13 cellular contexts compared by ENCODE assay signal in genomic region chr21:15159382-15160020, GRCh38.
DNase-seq lines count a peak whose midpoint lies in the region; ATAC-seq and TF ChIP-seq lines count a peak whose summit lies in the region.
"Had no signal": no experiment of that assay in that cellular context is flagged by ENCODE, and none has a peak within 500 bp of the region (broad histone marks: within the 10 kb centered on the region; RNA-seq: fewer than 3 reads in every experiment).

No MANE protein-coding gene starts in this region.

- H3K79me2 ChIP-seq in MM.1S (ENCODE audit: low read length), result no peaks in the 10 kb centered on the region

- H4K20me1 ChIP-seq in MM.1S (ENCODE audit: insufficient read depth, low read length), result no peaks in the 10 kb centered on the region

- intact Hi-C loops in left colon (cut with DNase I, micrococcal nuclease), result no loop called here

- H3K27me3 ChIP-seq in MM.1S (replicated peaks; ENCODE audit: insufficient read depth, low read length), result no peaks in the 10 kb centered on the region

- 0 out of 2 replicates have a peak overlapping the region, but pooled peaks have one; percentile 0 for H3K27ac ChIP-seq in MM.1S (ENCODE audit: low read length)
- H3K27ac ChIP-seq: thoracic aorta had no signal

- 0 out of 2 replicates have a peak overlapping the region, but pooled peaks have one; percentile 8 for H3K4me2 ChIP-seq in MM.1S (ENCODE audit: low read depth, low read length)

- DNase-seq in MM.1S (peak; percentile 12), erythroblast (lab: John Stamatoyannopoulos, UW) (peak; percentile 4 to 33), left colon (no peak), NCI-H2171 treated with DMSO at 0.1 percent for 48 hours (lab: John Stamatoyannopoulos, UW) (no peak), HuH-7.5 (ENCODE audit: low spot score) (no peak)
- DNase-seq: caudate nucleus, KG1, posterior cingulate gyrus, T-helper 17 cell had no signal

- H3K9me3 ChIP-seq in MM.1S (replicated peaks; ENCODE audit: insufficient read depth, low read length), result no peaks in the 10 kb centered on the region
- H3K9me3 ChIP-seq: thoracic aorta had no signal

- no peak overlapping the region for H3K9ac ChIP-seq in MM.1S (ENCODE audit: low read length)

- H3F3A ChIP-seq in MM.1S (ENCODE audit: insufficient read depth, low read length), result no peaks in the 10 kb centered on the region

- H2AFZ ChIP-seq in MM.1S (ENCODE audit: low read length), result no peak overlapping the region

- peak; percentile 90 for ATAC-seq in GM18511 (IDR thresholded peaks at IDR 0.05; ENCODE audit: unreplicated experiment)
- peak; percentile 68 for ATAC-seq in GM21786 (IDR thresholded peaks at IDR 0.05; ENCODE audit: unreplicated experiment)
- ATAC-seq in GM21528 (IDR thresholded peaks at IDR 0.05; ENCODE audit: low FRiP score, unreplicated experiment), result no peak
- no peak for ATAC-seq in left colon
- ATAC-seq: T-helper 17 cell had no signal

- no peak overlapping the region for H3K4me3 ChIP-seq in MM.1S (ENCODE audit: low read length)
- H3K4me3 ChIP-seq: thoracic aorta had no signal

- TF ChIP-seq POLR2A in erythroblast (IDR thresholded peaks at IDR 0.05; ENCODE audit: low read length), result no peak

- H3K36me3 ChIP-seq in MM.1S (replicated peaks; ENCODE audit: insufficient read depth, low read length), result no peaks in the 10 kb centered on the region
- H3K36me3 ChIP-seq: thoracic aorta had no signal

- H3K4me1 ChIP-seq in MM.1S (ENCODE audit: low read length), result 0 out of 2 replicates have a peak, but pooled peaks cover 7% of the 10 kb centered on the region

- no peak for TF ChIP-seq CTCF in MM.1S (IDR thresholded peaks at IDR 0.05; ENCODE audit: low read length)

- H3K9me2 ChIP-seq in MM.1S (replicated peaks; ENCODE audit: insufficient read depth, low read length), result no peaks in the 10 kb centered on the region

Comparison
In these comparisons a context has a peak if more than half of its experiments do, and no peak if none do; other contexts are left out.
1. ATAC-seq: peak in GM18511 (single experiment) and GM21786 (single experiment); none in GM21528 (single experiment) and left colon (single experiment).
2. DNase-seq: peak in MM.1S (single experiment) and erythroblast (2 of 2); none in left colon (0 of 2), NCI-H2171 treated with DMSO at 0.1 percent for 48 hours (single experiment) and HuH-7.5 (single experiment).